10 cellular contexts compared by ENCODE assay signal in the genomic region with DNA sequence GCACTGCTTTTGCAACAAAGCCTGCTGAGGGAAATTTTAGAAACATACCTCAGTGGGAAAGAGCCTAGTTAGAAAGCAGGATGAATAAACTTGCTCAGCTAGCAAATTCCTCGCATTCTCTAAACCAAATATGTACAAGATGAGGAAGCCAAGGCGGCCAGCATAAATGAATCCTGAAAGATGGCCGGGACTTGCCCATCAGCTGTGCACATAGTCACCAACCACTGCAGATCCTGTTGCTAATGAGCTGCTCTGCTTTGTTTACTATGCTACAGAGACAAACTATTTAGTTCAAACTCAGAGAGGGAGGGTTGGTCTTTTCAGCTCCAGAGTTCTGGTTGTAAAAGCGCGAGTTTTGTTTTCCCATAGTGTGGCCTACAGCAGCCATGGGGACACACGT. TPM values are rescaled to one million over a fixed set of nuclear protein-coding genes. Genes with fewer than 3 reads are reported as not detected.
DNase-seq lines count a peak whose midpoint lies in the region; ATAC-seq and TF ChIP-seq lines count a peak whose summit lies in the region.
"Had no signal": no experiment of that assay in that cellular context is flagged by ENCODE, and none has a peak within 500 bp of the region (broad histone marks: within the 10 kb centered on the region; RNA-seq: fewer than 3 reads in every experiment).

No MANE protein-coding gene starts in this region.

- H3K4me1 ChIP-seq in psoas muscle, result peaks cover 5% of the 10 kb centered on the region

- H3K36me3 ChIP-seq in SK-N-MC (ENCODE audit: insufficient read depth, low read length), result no peaks in the 10 kb centered on the region
- H3K36me3 ChIP-seq in psoas muscle (ENCODE audit: insufficient read depth in 1 of 2, low read depth in 1 of 2), result no peaks in the 10 kb centered on the region

- peak; percentile 89 for DNase-seq in ELR (ENCODE audit: low read depth)
- DNase-seq in SK-N-MC (ENCODE audit: low read depth, low spot score), result no peak
- peak; percentile 5 for DNase-seq in fibroblast of the conjunctiva (ENCODE audit: low read depth)
- peak; percentile 74 for DNase-seq in pulmonary artery endothelial cell (ENCODE audit: low read depth, low spot score)
- no peak for DNase-seq in psoas muscle
- no peak for DNase-seq in activated naive CD4-positive, alpha-beta T cell (lab: John Stamatoyannopoulos, UW)
- DNase-seq: activated naive CD4-positive, alpha-beta T cell treated with anti-CD3 and anti-CD28 coated beads for 36 hours had no signal

- 29 to 43% (median 36%) methylated on average over 6 of the region's 6 CpGs for WGBS in psoas muscle, 3 donors

- no peaks in the 10 kb centered on the region for H3K9me3 ChIP-seq in SK-N-MC (ENCODE audit: low read depth, low read length)
- no peaks in the 10 kb centered on the region for H3K9me3 ChIP-seq in psoas muscle

- H3K27ac ChIP-seq in SK-N-MC (peak overlapping the region; percentile 59; the same call in 1 of the 2 replicates), psoas muscle (no peak overlapping the region)
- H3K27ac ChIP-seq: epithelial cell of prostate had no signal

- ATAC-seq in HG03095 (IDR thresholded peaks at IDR 0.05; ENCODE audit: unreplicated experiment), result no peak
- ATAC-seq in GM18519 (IDR thresholded peaks at IDR 0.05; ENCODE audit: low FRiP score, unreplicated experiment), result no peak
- ATAC-seq in psoas muscle, result no peak

- H3K4me3 ChIP-seq in SK-N-MC (0 out of 2 replicates have a peak overlapping the region, but pooled peaks have one; percentile 20), psoas muscle (no peak overlapping the region)

- peaks cover 0 to 8% (median 0%) of the 10 kb centered on the region in 3 donors for H3K27me3 ChIP-seq in psoas muscle (ENCODE audit: insufficient read depth in 3 of 3, low read length in 2 of 3)

- H3K9ac ChIP-seq in SK-N-MC (ENCODE audit: insufficient read length), result no peak overlapping the region

- no peak for TF ChIP-seq CTCF in psoas muscle (IDR thresholded peaks at IDR 0.05)

- intact Hi-C loops in psoas muscle (cut with DNase I), result loop anchor here (2.0 to 10.0 kb wide), 2 partner anchors 648 to 1018 kb away; no protein-coding TSS in a partner anchor

RNA-seq across cellular contexts. Expression of a gene that starts 49.0 kb away (rescaled TPM):
- total RNA-seq in pulmonary artery endothelial cell, result 5.4 and 5.6 TPM in 2 replicates
- total RNA-seq in psoas muscle, result 10 to 100 TPM in 2 of 4 donors, 1 to 10 TPM in 2; 7.4 to 20.0 (median 10.0) TPM
- polyA plus RNA-seq in psoas muscle, result 1 to 10 TPM; 2.7 to 7.4 (median 3.2) TPM

Comparison
In these comparisons a context has a peak if more than half of its experiments do, and no peak if none do; other contexts are left out.
1. DNase-seq: peak in ELR (single experiment), fibroblast of the conjunctiva (single experiment) and pulmonary artery endothelial cell (single experiment); none in SK-N-MC (single experiment), psoas muscle (0 of 2) and activated naive CD4-positive, alpha-beta T cell (0 of 4).